In genomic region chr2:206765242-206766056, GRCh38 we compare ENCODE assay signal across 8 cellular contexts. TPM values are rescaled to one million over a fixed set of nuclear protein-coding genes. Genes with fewer than 3 reads are reported as not detected.
DNase-seq lines count a peak whose midpoint lies in the region; ATAC-seq lines count a peak whose summit lies in the region.

Gene FASTKD2 (plus strand): TSS chr2:206765606. CDS start chr2:206766694, 1,088 bp downstream.
Gene MDH1B (minus strand): TSS chr2:206765328. CDS start chr2:206765271, 57 bp downstream.

- H3K4me3 ChIP-seq in mucosa of stomach (ENCODE audit: low read length): peak within 1 kb of the TSS; percentile 54

- H3K4me1 Mint-ChIP-seq in IgD-negative memory B cell: peaks cover 24 to 30% (median 26%) of the 10 kb centered on the region in 3 donors
- H3K4me1 Mint-ChIP-seq in activated T-cell treated with anti-CD3 and anti-CD28 coated beads, Interleukin-2, amount 50 U/mL, for 24 hours (ENCODE audit: low read depth): peaks cover 42% of the 10 kb centered on the region

- ATAC-seq in GM21529 (IDR thresholded peaks at IDR 0.05; ENCODE audit: unreplicated experiment) (peak; percentile 93), esophagus mucosa (peak; percentile 95)

- DNase-seq in DMS114 treated with DMSO at 0.1 percent for 48 hours (lab: John Stamatoyannopoulos, UW; ENCODE audit: unreplicated experiment) (peak; percentile 90), OCI-M2 (lab: John Stamatoyannopoulos, UW; ENCODE audit: unreplicated experiment) (peak; percentile 48)
- DNase-seq in activated T-cell treated with anti-CD3 and anti-CD28 coated beads, Interleukin-2, amount 50 U/mL, for 24 hours: peak; percentile 89
- peak; percentile 91 for DNase-seq in stimulated activated CD8-positive, alpha-beta memory T cell treated with anti-CD3 and anti-CD28 coated beads, Interleukin-4, amount 100 ng/mL, for 48 hours

- peaks cover 6% of the 10 kb centered on the region for H3K4me1 ChIP-seq in mucosa of stomach (ENCODE audit: control insufficient read depth, insufficient read depth, low read length)

- H3K9ac ChIP-seq in mucosa of stomach (ENCODE audit: low read length): peak within 1 kb of the TSS; percentile 81

- peak within 1 kb of the TSS; percentile 92 to 97 (median 96) for H3K4me3 Mint-ChIP-seq in IgD-negative memory B cell
- H3K4me3 Mint-ChIP-seq in activated T-cell treated with anti-CD3 and anti-CD28 coated beads, Interleukin-2, amount 50 U/mL, for 24 hours: peak within 1 kb of the TSS; percentile 92

- H3K27me3 ChIP-seq in mucosa of stomach (ENCODE audit: control insufficient read depth, insufficient read depth, low read length): no peaks in the 10 kb centered on the region

- H3K36me3 Mint-ChIP-seq in IgD-negative memory B cell: peaks cover 3% of the 10 kb centered on the region
- peaks cover 45% of the 10 kb centered on the region for H3K36me3 Mint-ChIP-seq in activated T-cell treated with anti-CD3 and anti-CD28 coated beads, Interleukin-2, amount 50 U/mL, for 24 hours (ENCODE audit: low read depth)

- H3K9me3 ChIP-seq in mucosa of stomach (ENCODE audit: control insufficient read depth, low read length): no peaks in the 10 kb centered on the region

- H3K9me3 Mint-ChIP-seq in IgD-negative memory B cell: no peaks in the 10 kb centered on the region
- no peaks in the 10 kb centered on the region for H3K9me3 Mint-ChIP-seq in activated T-cell treated with anti-CD3 and anti-CD28 coated beads, Interleukin-2, amount 50 U/mL, for 24 hours

- no peaks in the 10 kb centered on the region for H3K36me3 ChIP-seq in mucosa of stomach (ENCODE audit: control insufficient read depth, insufficient read depth, low read length)

- H3K27ac Mint-ChIP-seq in IgD-negative memory B cell: peak within 1 kb of the TSS; percentile 94 to 99 (median 97)
- peak within 1 kb of the TSS; percentile 99 for H3K27ac Mint-ChIP-seq in activated T-cell treated with anti-CD3 and anti-CD28 coated beads, Interleukin-2, amount 50 U/mL, for 24 hours

- peaks cover 2% of the 10 kb centered on the region for H3K27me3 Mint-ChIP-seq in IgD-negative memory B cell
- peaks cover under 1% of the 10 kb centered on the region for H3K27me3 Mint-ChIP-seq in activated T-cell treated with anti-CD3 and anti-CD28 coated beads, Interleukin-2, amount 50 U/mL, for 24 hours

RNA-seq across cellular contexts. Expression of gene FASTKD2, which starts in this region (rescaled TPM):
- polyA plus RNA-seq in IgD-negative memory B cell: 20.2 TPM
- 19.7 TPM for total RNA-seq in esophagus mucosa

RNA-seq across cellular contexts. Expression of gene MDH1B, which starts in this region (rescaled TPM):
- polyA plus RNA-seq in IgD-negative memory B cell: not detected
- 0.76 TPM for total RNA-seq in esophagus mucosa

Comparison
In these comparisons a context has a peak if more than half of its experiments do, and no peak if none do; other contexts are left out.
1. Peak in every context shown above with its lines: DNase-seq, ATAC-seq and H3K4me3 ChIP-seq.